Comparison of ENCODE assay signal across 1 cellular context in the genomic region with DNA sequence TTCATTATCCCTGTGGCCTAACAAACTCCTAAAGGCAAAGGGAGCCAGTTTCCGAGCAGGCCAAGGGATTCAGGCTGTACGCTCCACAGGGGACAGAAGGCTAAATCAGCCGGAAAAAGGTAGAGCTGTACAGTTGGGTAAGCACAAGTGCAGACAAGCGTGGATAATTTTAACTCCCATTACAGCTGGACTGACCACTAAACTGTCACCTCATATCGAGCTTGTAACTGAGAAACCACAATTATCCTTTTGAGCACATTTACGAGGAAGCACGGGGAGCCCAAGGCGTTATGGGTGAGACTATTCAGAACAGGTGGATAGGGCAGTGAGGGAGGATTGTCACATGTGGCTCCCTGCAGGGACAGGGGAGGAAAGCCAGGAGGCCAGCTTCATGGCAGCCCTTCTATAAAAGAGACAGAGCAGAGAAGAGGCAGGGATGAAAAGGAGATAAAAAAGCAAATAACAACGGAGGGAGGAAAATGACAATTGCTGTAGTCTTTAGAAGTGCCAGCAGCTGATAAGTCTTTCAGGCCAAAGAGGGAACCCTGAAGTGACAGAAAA.
TF ChIP-seq lines count a peak whose summit lies in the region.

No MANE protein-coding gene starts in this region.

TF ChIP-seq in H1, 55 proteins besides CTCF, POLR2A, EP300 and RAD21:
- TF ChIP-seq, protein P1, sequence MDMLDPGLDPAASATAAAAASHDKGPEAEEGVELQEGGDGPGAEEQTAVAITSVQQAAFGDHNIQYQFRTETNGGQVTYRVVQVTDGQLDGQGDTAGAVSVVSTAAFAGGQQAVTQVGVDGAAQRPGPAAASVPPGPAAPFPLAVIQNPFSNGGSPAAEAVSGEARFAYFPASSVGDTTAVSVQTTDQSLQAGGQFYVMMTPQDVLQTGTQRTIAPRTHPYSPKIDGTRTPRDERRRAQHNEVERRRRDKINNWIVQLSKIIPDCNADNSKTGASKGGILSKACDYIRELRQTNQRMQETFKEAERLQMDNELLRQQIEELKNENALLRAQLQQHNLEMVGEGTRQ (IDR thresholded peaks at IDR 0.05; ENCODE audit: low read length): peak; percentile 23; the same call in 1 of the 2 replicates
- TF ChIP-seq SIN3A (conservative IDR thresholded peaks at IDR 0.05 in 1 of 2, IDR thresholded peaks at IDR 0.05 in 1 of 2; ENCODE audit: low read depth in 1 of 2, low read length in 2 of 2) (no peak), RNF2 (IDR thresholded peaks at IDR 0.05; ENCODE audit: borderline replicate concordance, low read depth, low read length, missing control alignments, poor library complexity, severe bottlenecking) (no peak), JUND (IDR thresholded peaks at IDR 0.05; ENCODE audit: low read length) (no peak), CBX8 (IDR thresholded peaks at IDR 0.05; ENCODE audit: borderline replicate concordance, low read depth, low read length) (no peak)
TF ChIP-seq in H1: peak in this region for 1.
